13 cellular contexts compared by ENCODE assay signal in the genomic region with DNA sequence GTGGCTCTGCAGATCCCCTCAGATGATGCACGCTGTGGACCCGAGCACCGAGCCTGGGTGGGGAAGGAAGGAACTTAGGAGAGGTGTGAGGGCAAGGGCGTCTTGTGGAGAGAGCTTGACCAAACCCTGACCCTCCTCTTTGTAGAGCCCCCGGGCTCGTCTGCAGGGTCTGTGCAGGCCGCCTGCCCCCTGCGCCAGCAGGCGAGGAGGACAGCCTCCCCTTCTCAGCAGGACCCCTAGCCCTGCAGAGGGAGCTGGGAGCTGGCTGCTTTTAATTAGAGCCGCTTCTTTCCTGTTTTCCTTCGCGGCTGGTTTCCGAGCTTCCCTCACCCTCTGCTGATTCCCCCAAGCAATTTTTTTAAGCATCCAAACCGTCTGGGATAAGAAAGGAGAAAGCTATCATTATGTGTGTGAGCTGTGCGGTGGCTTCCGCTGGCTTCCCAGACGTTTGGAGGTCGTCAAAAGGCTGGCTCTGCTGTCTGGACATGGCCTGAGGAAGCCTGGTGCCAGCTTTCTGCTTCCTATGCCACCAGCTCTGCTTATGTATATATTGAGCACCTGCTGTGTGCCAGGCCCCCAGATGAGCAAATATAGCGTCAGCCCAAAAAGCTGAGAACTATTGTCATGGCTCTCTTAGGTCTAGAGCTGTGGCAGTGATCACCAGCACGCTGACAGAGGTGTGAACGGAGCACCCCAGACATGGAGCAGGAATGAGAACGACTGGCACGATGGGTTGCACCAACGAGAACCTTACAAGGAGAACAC.
DNase-seq lines count a peak whose midpoint lies in the region; ATAC-seq lines count a peak whose summit lies in the region.
"Had no signal": no experiment of that assay in that cellular context is flagged by ENCODE, and none has a peak within 500 bp of the region (broad histone marks: within the 10 kb centered on the region; RNA-seq: fewer than 3 reads in every experiment).

No MANE protein-coding gene starts in this region.

- no peak overlapping the region for H2AFZ ChIP-seq in trophoblast cell (ENCODE audit: insufficient read depth, low read length, poor library complexity)

- peaks cover 67% of the 10 kb centered on the region for H3K4me1 Mint-ChIP-seq in activated CD4-positive, alpha-beta T cell treated with anti-CD3 and anti-CD28 coated beads, Interleukin-2, amount 10 ng/mL, durations not matched to agents 24 days and 14 days
- peaks cover 69% of the 10 kb centered on the region for H3K4me1 Mint-ChIP-seq in activated CD4-positive, alpha-beta T cell treated with anti-CD3 and anti-CD28 coated beads, Interleukin-2, amount 10 ng/mL, durations not matched to agents 7 days and 5 days
- peaks cover 59% of the 10 kb centered on the region for H3K4me1 Mint-ChIP-seq in dendritic cell treated with granulocyte-macrophage colony-stimulating factor and Interleukin-4, amounts not matched to agents 40 ng/mL and 50 ng/mL, for 4 days (ENCODE audit: low read depth)

- H4K12ac ChIP-seq in trophoblast cell (ENCODE audit: low read depth, low read length), result peak overlapping the region; percentile 27

- H3K79me1 ChIP-seq in trophoblast cell (ENCODE audit: low read length), result peaks cover 27% of the 10 kb centered on the region

- H3K4me2 ChIP-seq in trophoblast cell (ENCODE audit: low read length), result no peak overlapping the region

- DNase-seq in activated CD4-positive, alpha-beta T cell treated with anti-CD3 and anti-CD28 coated beads, Interleukin-2, amount 10 ng/mL, durations not matched to agents 24 days and 14 days, result no peak
- DNase-seq in activated CD4-positive, alpha-beta T cell treated with anti-CD3 and anti-CD28 coated beads, Interleukin-2, amount 10 ng/mL, durations not matched to agents 7 days and 5 days, result no peak
- DNase-seq in NT2/D1 (ENCODE audit: low read depth, low spot score) (no peak), trophoblast cell (no peak), OCI-M2 (lab: John Stamatoyannopoulos, UW; ENCODE audit: unreplicated experiment) (no peak)
- DNase-seq in stimulated activated naive CD4-positive, alpha-beta T cell treated with Interleukin-2 at 50 U/mL for 16 hours (lab: John Stamatoyannopoulos, UW), result no peak
- DNase-seq: effector CD8-positive, alpha-beta T cell; GDM1 had no signal

- H3K36me3 ChIP-seq in NT2/D1 (ENCODE audit: insufficient read depth, insufficient read length, low read length) (no peaks in the 10 kb centered on the region), trophoblast cell (ENCODE audit: control insufficient read depth in 1 of 2, insufficient read depth in 2 of 2, low read length in 2 of 2) (no peaks in the 10 kb centered on the region)
- H3K36me3 ChIP-seq: prostate gland, thoracic aorta had no signal

- H3K4me1 ChIP-seq in NT2/D1 (ENCODE audit: insufficient read depth, insufficient read length), result peaks cover 15% of the 10 kb centered on the region
- H3K4me1 ChIP-seq in trophoblast cell (ENCODE audit: control insufficient read depth in 1 of 2, insufficient read depth in 2 of 2, low read length in 2 of 2), result peaks cover 21 to 42% of the 10 kb centered on the region in 2 experiments
- H3K4me1 ChIP-seq: prostate gland had no signal

- no peaks in the 10 kb centered on the region for H3K27me3 Mint-ChIP-seq in activated CD4-positive, alpha-beta T cell treated with anti-CD3 and anti-CD28 coated beads, Interleukin-2, amount 10 ng/mL, durations not matched to agents 24 days and 14 days
- no peaks in the 10 kb centered on the region for H3K27me3 Mint-ChIP-seq in activated CD4-positive, alpha-beta T cell treated with anti-CD3 and anti-CD28 coated beads, Interleukin-2, amount 10 ng/mL, durations not matched to agents 7 days and 5 days
- no peaks in the 10 kb centered on the region for H3K27me3 Mint-ChIP-seq in dendritic cell treated with granulocyte-macrophage colony-stimulating factor and Interleukin-4, amounts not matched to agents 40 ng/mL and 50 ng/mL, for 4 days

- no peak for ATAC-seq in GM18858 (IDR thresholded peaks at IDR 0.05; ENCODE audit: unreplicated experiment)
- ATAC-seq: WTC11 had no signal

- H3K4ac ChIP-seq in trophoblast cell (ENCODE audit: low read depth, low read length), result peak overlapping the region; percentile 35

- H2AK5ac ChIP-seq in trophoblast cell (ENCODE audit: low read length), result peak overlapping the region; percentile 98

- H2BK12ac ChIP-seq in trophoblast cell (ENCODE audit: low read length), result peak overlapping the region; percentile 97

- WGBS in trophoblast cell (ENCODE audit: extremely low coverage, insufficient coverage, insufficient read length), result no CpG with 5 or more reads among the region's 24 CpGs

- peak overlapping the region; percentile 45 for H3K4me3 Mint-ChIP-seq in activated CD4-positive, alpha-beta T cell treated with anti-CD3 and anti-CD28 coated beads, Interleukin-2, amount 10 ng/mL, durations not matched to agents 24 days and 14 days
- no peak overlapping the region for H3K4me3 Mint-ChIP-seq in activated CD4-positive, alpha-beta T cell treated with anti-CD3 and anti-CD28 coated beads, Interleukin-2, amount 10 ng/mL, durations not matched to agents 7 days and 5 days
- H3K4me3 Mint-ChIP-seq in dendritic cell treated with granulocyte-macrophage colony-stimulating factor and Interleukin-4, amounts not matched to agents 40 ng/mL and 50 ng/mL, for 4 days, result no peak overlapping the region
- H3K4me3 Mint-ChIP-seq: WTC11 had no signal

- no peak overlapping the region for H3K23ac ChIP-seq in trophoblast cell (ENCODE audit: low read length)

- peak overlapping the region; percentile 90 for H3K27ac Mint-ChIP-seq in activated CD4-positive, alpha-beta T cell treated with anti-CD3 and anti-CD28 coated beads, Interleukin-2, amount 10 ng/mL, durations not matched to agents 24 days and 14 days
- H3K27ac Mint-ChIP-seq in activated CD4-positive, alpha-beta T cell treated with anti-CD3 and anti-CD28 coated beads, Interleukin-2, amount 10 ng/mL, durations not matched to agents 7 days and 5 days, result no peak overlapping the region
- peak overlapping the region; percentile 73 for H3K27ac Mint-ChIP-seq in dendritic cell treated with granulocyte-macrophage colony-stimulating factor and Interleukin-4, amounts not matched to agents 40 ng/mL and 50 ng/mL, for 4 days
- H3K27ac Mint-ChIP-seq: WTC11 had no signal

- peaks cover 8% of the 10 kb centered on the region for H3K36me3 Mint-ChIP-seq in activated CD4-positive, alpha-beta T cell treated with anti-CD3 and anti-CD28 coated beads, Interleukin-2, amount 10 ng/mL, durations not matched to agents 24 days and 14 days (ENCODE audit: low read depth)
- peaks cover 5% of the 10 kb centered on the region for H3K36me3 Mint-ChIP-seq in activated CD4-positive, alpha-beta T cell treated with anti-CD3 and anti-CD28 coated beads, Interleukin-2, amount 10 ng/mL, durations not matched to agents 7 days and 5 days (ENCODE audit: low read depth)
- no peaks in the 10 kb centered on the region for H3K36me3 Mint-ChIP-seq in dendritic cell treated with granulocyte-macrophage colony-stimulating factor and Interleukin-4, amounts not matched to agents 40 ng/mL and 50 ng/mL, for 4 days (ENCODE audit: low read depth)

- H2BK120ac ChIP-seq in trophoblast cell (ENCODE audit: insufficient read depth, low read length, poor library complexity), result peak overlapping the region; percentile 65

- peak overlapping the region; percentile 10 for H3K9ac ChIP-seq in NT2/D1 (ENCODE audit: insufficient read length, low read depth)
- H3K9ac ChIP-seq in trophoblast cell (ENCODE audit: low read length), result no peak overlapping the region

- intact Hi-C loops in activated CD4-positive, alpha-beta T cell treated with anti-CD3 and anti-CD28 coated beads, Interleukin-2, amount 10 ng/mL, durations not matched to agents 24 days and 14 days (cut with micrococcal nuclease), result loop anchor here (5.0 kb wide), 2 partner anchors 107 to 268 kb away; no protein-coding TSS in a partner anchor
- intact Hi-C loops in dendritic cell treated with granulocyte-macrophage colony-stimulating factor and Interleukin-4, amounts not matched to agents 40 ng/mL and 50 ng/mL, for 4 days (cut with micrococcal nuclease), result loop anchor here (2.0 kb wide), 1 partner anchor 157 kb away; no protein-coding TSS in a partner anchor

- peak overlapping the region; percentile 25 for H3K27ac ChIP-seq in trophoblast cell (ENCODE audit: low read depth, low read length)
- H3K27ac ChIP-seq: prostate gland, thoracic aorta had no signal

- peaks cover 2% of the 10 kb centered on the region for H3K79me2 ChIP-seq in trophoblast cell (ENCODE audit: control insufficient read depth, insufficient read depth, low read length, poor library complexity)

- H2BK5ac ChIP-seq in trophoblast cell (ENCODE audit: low read depth, low read length, poor library complexity), result peak overlapping the region; percentile 62

- peak overlapping the region; percentile 89 for H4K91ac ChIP-seq in trophoblast cell (ENCODE audit: low read depth, low read length)

- H3K9me3 Mint-ChIP-seq in activated CD4-positive, alpha-beta T cell treated with anti-CD3 and anti-CD28 coated beads, Interleukin-2, amount 10 ng/mL, durations not matched to agents 24 days and 14 days, result peaks cover 4% of the 10 kb centered on the region
- H3K9me3 Mint-ChIP-seq in activated CD4-positive, alpha-beta T cell treated with anti-CD3 and anti-CD28 coated beads, Interleukin-2, amount 10 ng/mL, durations not matched to agents 7 days and 5 days, result peaks cover 3% of the 10 kb centered on the region
- H3K9me3 Mint-ChIP-seq in dendritic cell treated with granulocyte-macrophage colony-stimulating factor and Interleukin-4, amounts not matched to agents 40 ng/mL and 50 ng/mL, for 4 days, result no peaks in the 10 kb centered on the region

- peak overlapping the region; percentile 64 for H4K8ac ChIP-seq in trophoblast cell (ENCODE audit: low read depth, low read length)

- CTCF ChIA-PET in activated CD4-positive, alpha-beta T cell treated with anti-CD3 and anti-CD28 coated beads, Interleukin-2, amount 10 ng/mL, durations not matched to agents 7 days and 5 days (lab: Charles Lee), result interaction anchor here (0.7 to 1.5 kb wide), 4 partner anchors 11 to 69 kb away, joined by 3 read pairs; no protein-coding TSS in a partner anchor

- H3K27me3 ChIP-seq in NT2/D1 (ENCODE audit: insufficient read depth, insufficient read length) (no peaks in the 10 kb centered on the region), trophoblast cell (ENCODE audit: insufficient read depth, low read length) (no peaks in the 10 kb centered on the region)

- H3K9me3 ChIP-seq in NT2/D1 (ENCODE audit: insufficient read depth, low read length) (no peaks in the 10 kb centered on the region), trophoblast cell (ENCODE audit: insufficient read depth, low read depth, low read length) (no peaks in the 10 kb centered on the region)
- H3K9me3 ChIP-seq: prostate gland, thoracic aorta had no signal

- peak overlapping the region; percentile 90 for H3K14ac ChIP-seq in trophoblast cell (ENCODE audit: low read length)

- H3K4me3 ChIP-seq in NT2/D1 (ENCODE audit: insufficient read length, low read depth), result no peak overlapping the region
- H3K4me3 ChIP-seq in trophoblast cell (ENCODE audit: low read depth, low read length), result no peak overlapping the region
- H3K4me3 ChIP-seq: prostate gland, thoracic aorta had no signal

- H3K18ac ChIP-seq in trophoblast cell (ENCODE audit: low read length), result peak overlapping the region; percentile 87

- POLR2A ChIA-PET in activated CD4-positive, alpha-beta T cell treated with anti-CD3 and anti-CD28 coated beads, Interleukin-2, amount 10 ng/mL, durations not matched to agents 7 days and 5 days (lab: Charles Lee), result no interaction called here
